In genomic region chr5:40481226-40481625, GRCh38 we compare ENCODE assay signal across 22 cellular contexts.
DNase-seq lines count a peak whose midpoint lies in the region; ATAC-seq, FAIRE-seq and TF ChIP-seq lines count a peak whose summit lies in the region.
"Had no signal": no experiment of that assay in that cellular context is flagged by ENCODE, and none has a peak within 500 bp of the region (broad histone marks: within the 10 kb centered on the region; RNA-seq: fewer than 3 reads in every experiment).

No MANE protein-coding gene starts in this region.

- H3K56ac ChIP-seq in IMR-90 (ENCODE audit: extremely low read depth, insufficient read depth, low read length): no peak overlapping the region

- no peak overlapping the region for H3K4ac ChIP-seq in IMR-90 (ENCODE audit: low read depth, low read length)

- H3K9me1 ChIP-seq in IMR-90 (ENCODE audit: insufficient read depth, low read length): peaks cover 3% of the 10 kb centered on the region; the same call in 1 of the 2 replicates
- no peaks in the 10 kb centered on the region for H3K9me1 ChIP-seq in keratinocyte (ENCODE audit: control insufficient read depth, extremely low read depth, insufficient read depth, low read length)

- POLR2A ChIA-PET in IMR-90 (lab: Charles Lee; ENCODE audit: unreplicated experiment): no interaction called here

- no peak for TF ChIP-seq POLR2A in IMR-90 (IDR thresholded peaks at IDR 0.05; ENCODE audit: low read depth, low read length)

- peak overlapping the region; percentile 48 to 50 for H3K4me3 Mint-ChIP-seq in activated T-cell treated with anti-CD3 and anti-CD28 coated beads, Interleukin-2, amount 50 U/mL, for 72 hours
- H3K4me3 Mint-ChIP-seq in activated naive CD8-positive, alpha-beta T cell: peak overlapping the region; percentile 6
- H3K4me3 Mint-ChIP-seq: neural crest cell had no signal

- no peak overlapping the region for H4K91ac ChIP-seq in IMR-90 (ENCODE audit: insufficient read depth, low read depth, low read length)

- H3K79me2 ChIP-seq in keratinocyte (ENCODE audit: control insufficient read depth, insufficient read depth, low read length): no peaks in the 10 kb centered on the region

- no TSS peak for BruUV-seq in IMR-90 (replicated peaks; lab: Mats Ljungman, UMichigan)

- no peaks in the 10 kb centered on the region for H3K36me3 ChIP-seq in IMR-90 (ENCODE audit: control insufficient read depth, insufficient read depth, low read length)
- H3K36me3 ChIP-seq in keratinocyte (ENCODE audit: control insufficient read depth in 2 of 2, extremely low read depth in 1 of 2, insufficient read depth in 2 of 2, low read length in 2 of 2): no peaks in the 10 kb centered on the region
- H3K36me3 ChIP-seq: right lobe of liver had no signal

- no peaks in the 10 kb centered on the region for H3K27me3 Mint-ChIP-seq in activated T-cell treated with anti-CD3 and anti-CD28 coated beads, Interleukin-2, amount 50 U/mL, for 72 hours (ENCODE audit: low read depth)
- no peaks in the 10 kb centered on the region for H3K27me3 Mint-ChIP-seq in activated naive CD8-positive, alpha-beta T cell

- peaks cover 1% of the 10 kb centered on the region in 2 donors for H3K36me3 Mint-ChIP-seq in activated T-cell treated with anti-CD3 and anti-CD28 coated beads, Interleukin-2, amount 50 U/mL, for 72 hours (ENCODE audit: insufficient read depth in 2 of 2)
- H3K36me3 Mint-ChIP-seq in activated naive CD8-positive, alpha-beta T cell: no peaks in the 10 kb centered on the region
- H3K36me3 Mint-ChIP-seq: immature natural killer cell had no signal

- FAIRE-seq in keratinocyte (lab: Jason Lieb, UNC): peak; percentile 94
- FAIRE-seq: G401.6, TTC549 had no signal

- H2BK120ac ChIP-seq in IMR-90 (ENCODE audit: low read depth, low read length): no peak overlapping the region

- no peak overlapping the region for H2AK9ac ChIP-seq in IMR-90 (replicated peaks; ENCODE audit: low read depth, low read length, poor library complexity)

- H4K8ac ChIP-seq in IMR-90 (ENCODE audit: low read depth in 2 of 2, low read length in 2 of 2): no peak overlapping the region

- dilution Hi-C loops in IMR-90 (cut with HindIII; ENCODE audit: low sequenced_read_pairs, unreplicated experiment) (no loop called here), keratinocyte (cut with MboI; ENCODE audit: extremely low pct_ligation_motif_present, low sequenced_read_pairs) (no loop called here)

- H3K23ac ChIP-seq in IMR-90 (ENCODE audit: low read depth, low read length): no peak overlapping the region

- H3K79me1 ChIP-seq in IMR-90 (ENCODE audit: low read depth in 1 of 2, low read length in 2 of 2): no peaks in the 10 kb centered on the region

- no peak overlapping the region for H3K4me3 ChIP-seq in IMR-90 (ENCODE audit: insufficient read depth, low read depth, low read length)
- H3K4me3 ChIP-seq in keratinocyte (ENCODE audit: control insufficient read depth in 2 of 3, extremely low read depth in 1 of 3, insufficient read depth in 2 of 3, low read depth in 1 of 3, low read length in 3 of 3): no peak overlapping the region
- H3K4me3 ChIP-seq: right lobe of liver had no signal

- ATAC-seq in activated T-cell treated with anti-CD3 and anti-CD28 coated beads, Interleukin-2, amount 50 U/mL, for 72 hours (replicated peaks in 1 of 2): no peak
- no peak for ATAC-seq in IMR-90 (ENCODE audit: low read depth)
- no peak for ATAC-seq in HG03378 (IDR thresholded peaks at IDR 0.05; ENCODE audit: unreplicated experiment)
- ATAC-seq in GM18870 (IDR thresholded peaks at IDR 0.05; ENCODE audit: unreplicated experiment): no peak
- no peak for ATAC-seq in GM18909 (IDR thresholded peaks at IDR 0.05; ENCODE audit: poor library complexity, unreplicated experiment)
- ATAC-seq: right lobe of liver had no signal

- H3K9ac ChIP-seq in IMR-90 (ENCODE audit: low read depth, low read length) (no peak overlapping the region), keratinocyte (ENCODE audit: control insufficient read depth, extremely low read depth, insufficient read depth, low read length) (no peak overlapping the region)

- H4K20me1 ChIP-seq in IMR-90 (ENCODE audit: insufficient read depth, low read length): no peaks in the 10 kb centered on the region
- no peaks in the 10 kb centered on the region for H4K20me1 ChIP-seq in keratinocyte (ENCODE audit: control insufficient read depth, extremely low read depth, insufficient read depth, low read length)

- no CpG with 5 or more reads among the region's 2 CpGs for WGBS in IMR-90 (ENCODE audit: extremely low coverage in 2 of 2, insufficient read length in 1 of 2), 2 experiments

- no peak overlapping the region for H3K18ac ChIP-seq in IMR-90 (ENCODE audit: low read depth, low read length)

- no peak overlapping the region for H2AK5ac ChIP-seq in IMR-90 (ENCODE audit: low read depth, low read length)

- no peak overlapping the region for H2BK5ac ChIP-seq in IMR-90 (ENCODE audit: low read depth, low read length, poor library complexity, severe bottlenecking)

- H3K27ac ChIP-seq in IMR-90 (ENCODE audit: insufficient read depth, low read length) (no peak overlapping the region), keratinocyte (ENCODE audit: control insufficient read depth, insufficient read depth, low read length) (no peak overlapping the region)
- H3K27ac ChIP-seq: right lobe of liver had no signal

- TF ChIP-seq RAD21 in IMR-90 (IDR thresholded peaks at IDR 0.05; ENCODE audit: low read length): no peak

- H3K4me1 ChIP-seq in IMR-90 (ENCODE audit: control insufficient read depth, insufficient read depth, low read length) (no peaks in the 10 kb centered on the region; the same call in 1 of the 2 replicates), keratinocyte (ENCODE audit: control insufficient read depth, extremely low read depth, insufficient read depth, low read length) (peaks cover 25% of the 10 kb centered on the region)
- H3K4me1 ChIP-seq: right lobe of liver had no signal

- no peak overlapping the region for H3K4me2 ChIP-seq in IMR-90 (ENCODE audit: low read depth, low read length)
- no peak overlapping the region for H3K4me2 ChIP-seq in keratinocyte (ENCODE audit: control insufficient read depth, extremely low read depth, insufficient read depth, low read depth, low read length)

- DNase-seq in activated T-cell treated with anti-CD3 and anti-CD28 coated beads, Interleukin-2, amount 50 U/mL, for 72 hours: no peak
- no peak for DNase-seq in activated T-cell treated with anti-CD3 and anti-CD28 coated beads, Interleukin-2, amount 50 U/mL, for 48 hours
- DNase-seq in IMR-90 (peak; percentile 27), keratinocyte (ENCODE audit: low read depth, low spot score) (peak; percentile 33)
- DNase-seq: ACHN; activated naive CD4-positive, alpha-beta T cell; aorta; cerebellar nuclear complex; immature natural killer cell; Karpas-422; NCI-H1048; NCI-H187 treated with DMSO at 0.1 percent for 48 hours; right lobe of liver; SHP77; substantia nigra had no signal

- H2BK15ac ChIP-seq in IMR-90 (ENCODE audit: low read depth, low read length): no peak overlapping the region

- no peak overlapping the region for H4K5ac ChIP-seq in IMR-90 (ENCODE audit: low read depth, low read length)

- no peak overlapping the region for H2BK20ac ChIP-seq in IMR-90 (ENCODE audit: low read depth, low read length)

- intact Hi-C loops in IMR-90 (cut with micrococcal nuclease): no loop called here

- H3K9me3 Mint-ChIP-seq in activated T-cell treated with anti-CD3 and anti-CD28 coated beads, Interleukin-2, amount 50 U/mL, for 72 hours: no peaks in the 10 kb centered on the region
- H3K9me3 Mint-ChIP-seq in activated naive CD8-positive, alpha-beta T cell (ENCODE audit: low read depth): no peaks in the 10 kb centered on the region
- H3K9me3 Mint-ChIP-seq: immature natural killer cell, neural crest cell had no signal

- H3K9me3 ChIP-seq in IMR-90 (ENCODE audit: control insufficient read depth, insufficient read depth, low read length) (no peaks in the 10 kb centered on the region), keratinocyte (ENCODE audit: control insufficient read depth, low read depth, low read length) (no peaks in the 10 kb centered on the region)

- no peak overlapping the region for H3K27ac Mint-ChIP-seq in activated T-cell treated with anti-CD3 and anti-CD28 coated beads, Interleukin-2, amount 50 U/mL, for 72 hours
- no peak overlapping the region for H3K27ac Mint-ChIP-seq in activated naive CD8-positive, alpha-beta T cell

- H3K4me1 Mint-ChIP-seq in activated T-cell treated with anti-CD3 and anti-CD28 coated beads, Interleukin-2, amount 50 U/mL, for 72 hours (ENCODE audit: low read depth): peaks cover 62% of the 10 kb centered on the region
- H3K4me1 Mint-ChIP-seq in activated naive CD8-positive, alpha-beta T cell (ENCODE audit: low read depth): peaks cover 52% of the 10 kb centered on the region
- H3K4me1 Mint-ChIP-seq: neural crest cell had no signal

- H3K27me3 ChIP-seq in IMR-90 (ENCODE audit: control insufficient read depth, insufficient read depth, low read length) (no peaks in the 10 kb centered on the region), keratinocyte (ENCODE audit: control insufficient read depth, extremely low read depth, insufficient read depth, low read length) (no peaks in the 10 kb centered on the region)
- H3K27me3 ChIP-seq: right lobe of liver had no signal

- CTCF ChIA-PET in IMR-90 (lab: Yijun Ruan, JAX): no interaction called here

- no peak overlapping the region for H3K14ac ChIP-seq in IMR-90 (replicated peaks; ENCODE audit: low read depth, low read length)

- in situ Hi-C loops in IMR-90 (cut with MboI; ENCODE audit: low sequenced_read_pairs): no loop called here

- H2AFZ ChIP-seq in IMR-90 (replicated peaks; ENCODE audit: low read length, poor library complexity) (no peak overlapping the region), keratinocyte (ENCODE audit: control insufficient read depth, low read length) (no peak overlapping the region)

- no peak for TF ChIP-seq CTCF in IMR-90 (conservative IDR thresholded peaks at IDR 0.05; ENCODE audit: low read depth, low read length)
- no peak for TF ChIP-seq CTCF in keratinocyte (optimal IDR thresholded peaks at IDR 0.05 in 1 of 3, IDR thresholded peaks at IDR 0.05 in 1 of 3, conservative IDR thresholded peaks at IDR 0.05 in 1 of 3; ENCODE audit: extremely low read depth in 1 of 3, insufficient read depth in 2 of 3, low read length in 3 of 3)

TF ChIP-seq in IMR-90, 13 proteins besides CTCF, POLR2A, EP300 and RAD21 (continues in another document):
- TF ChIP-seq RFX5 (IDR thresholded peaks at IDR 0.05; ENCODE audit: low read depth, low read length): no peak
- TF ChIP-seq RCOR1 (IDR thresholded peaks at IDR 0.05; ENCODE audit: insufficient replicate concordance, low read length): no peak
- no peak for TF ChIP-seq MAZ (IDR thresholded peaks at IDR 0.05; ENCODE audit: borderline replicate concordance, low read depth, low read length)
- TF ChIP-seq ELK1 (IDR thresholded peaks at IDR 0.05; ENCODE audit: borderline replicate concordance, low read depth, low read length): no peak

Comparison
In these comparisons a context has a peak if more than half of its experiments do, and no peak if none do; other contexts are left out.
1. DNase-seq: peak in IMR-90 (single experiment) and keratinocyte (single experiment); none in activated T-cell treated with anti-CD3 and anti-CD28 coated beads, Interleukin-2, amount 50 U/mL, for 72 hours (0 of 2) and activated T-cell treated with anti-CD3 and anti-CD28 coated beads, Interleukin-2, amount 50 U/mL, for 48 hours (0 of 2).